7 cellular contexts compared by ENCODE assay signal in the genomic region with DNA sequence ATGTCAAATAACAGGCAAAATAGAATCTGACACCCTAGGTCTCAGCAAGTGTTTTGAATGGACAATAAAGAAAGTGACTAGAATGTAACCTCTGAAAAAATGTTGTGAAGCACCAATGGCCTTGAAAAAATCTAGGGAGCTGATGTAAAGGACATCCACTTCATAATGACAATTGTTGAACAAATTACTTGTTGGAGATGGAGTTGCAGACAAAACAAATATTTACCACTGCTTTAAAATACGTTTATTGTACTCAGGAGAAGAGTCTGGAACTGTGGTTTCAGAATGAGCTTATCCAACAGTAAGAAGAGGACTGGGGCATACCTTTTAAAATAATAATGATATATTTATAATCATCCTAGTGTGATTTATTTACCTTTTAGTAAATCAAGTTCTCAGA. TPM values are rescaled to one million over a fixed set of nuclear protein-coding genes. Genes with fewer than 3 reads are reported as not detected.
A peak's percentile ranks its signal among the peaks of the same experiment; 100 is the strongest.
DNase-seq lines count a peak whose midpoint lies in the region; ATAC-seq, FAIRE-seq and TF ChIP-seq lines count a peak whose summit lies in the region.
"Not testable (repeated sequence)": the region's sequence is repeated elsewhere in the genome, so short reads cannot be mapped to it uniquely, and the experiment has no call there.

No MANE protein-coding gene starts in this region.

- FAIRE-seq in H54 (lab: Jason Lieb, UNC) = peak; percentile 69
- FAIRE-seq in K562 (lab: Jason Lieb, UNC); HepG2 (lab: Jason Lieb, UNC): not testable (repeated sequence)

- in situ Hi-C loops in K562 (cut with MboI); HepG2 (cut with HindIII; ENCODE audit: extremely low pct_ligation_motif_present, low pct_unique_long_range_greater_than_20kb): not testable (repeated sequence)

- not testable (repeated sequence) for TF ChIP-seq CTCF in K562 (IDR thresholded peaks at IDR 0.05 in 2 of 3, conservative IDR thresholded peaks at IDR 0.05 in 1 of 3; ENCODE audit: insufficient read depth in 2 of 3, low read depth in 1 of 3, low read length in 3 of 3); left ventricle myocardium inferior (IDR thresholded peaks at IDR 0.05; ENCODE audit: borderline replicate concordance); HepG2 (CRISPR knock-in tag; IDR thresholded peaks at IDR 0.05)

- H3K36me3 ChIP-seq in K562 (ENCODE audit: control insufficient read depth, insufficient read depth, low read length); left ventricle myocardium inferior; HepG2 (replicated peaks in 1 of 2; ENCODE audit: control insufficient read depth in 1 of 2, insufficient read depth in 2 of 2, low read length in 2 of 2): not testable (repeated sequence)

- H3K9me1 ChIP-seq in K562 (ENCODE audit: control insufficient read depth, insufficient read depth, low read length) = not testable (repeated sequence)

- TF ChIP-seq RAD21 in K562 (CRISPR knock-in tag; conservative IDR thresholded peaks at IDR 0.05 in 1 of 2, IDR thresholded peaks at IDR 0.05 in 1 of 2); HepG2 (CRISPR knock-in tag; IDR thresholded peaks at IDR 0.05): not testable (repeated sequence)

- POLR2A ChIA-PET in K562 (lab: Yijun Ruan, JAX); HepG2 (lab: Yijun Ruan, JAX): not testable (repeated sequence)

- WGBS in K562 (ENCODE audit: insufficient coverage, low coverage, missing lambda C conversion rate) = 10% methylated on average over 1 of the region's 1 CpG
- WGBS in HepG2 (ENCODE audit: low lambda C conversion rate) = 17% methylated on average over 1 of the region's 1 CpG

- H2AFZ ChIP-seq in K562 (ENCODE audit: low read depth, low read length); HepG2 (ENCODE audit: low read length): not testable (repeated sequence)

- not testable (repeated sequence) for H3K4me1 ChIP-seq in K562 (replicated peaks in 1 of 2; ENCODE audit: control insufficient read depth in 2 of 2, insufficient read depth in 2 of 2, low read length in 2 of 2)
- H3K4me1 ChIP-seq in left ventricle myocardium inferior = peaks cover 15% of the 10 kb centered on the region
- peaks cover 16% of the 10 kb centered on the region for H3K4me1 ChIP-seq in HepG2 (ENCODE audit: insufficient read depth, low read length)

- H4K20me1 ChIP-seq in K562 (replicated peaks; ENCODE audit: control insufficient read depth, insufficient read depth, low read length); HepG2 (ENCODE audit: insufficient read depth, low read length): not testable (repeated sequence)

- not testable (repeated sequence) for ATAC-seq in K562, HepG2

- peak overlapping the region in 1 of 2 experiments; percentile 30; a peak in 1 of 4 replicates for H3K9ac ChIP-seq in K562 (ENCODE audit: insufficient read depth in 1 of 2, low read depth in 2 of 2, low read length in 2 of 2)
- not testable (repeated sequence) for H3K9ac ChIP-seq in HepG2 (ENCODE audit: insufficient read depth, low read depth, low read length)

- not testable (repeated sequence) for H3K27me3 ChIP-seq in K562 (ENCODE audit: control insufficient read depth in 2 of 2, insufficient read depth in 2 of 2, low read length in 2 of 2); left ventricle myocardium inferior (ENCODE audit: low read depth); HepG2 (ENCODE audit: control insufficient read depth in 1 of 2, insufficient read depth in 2 of 2, low read length in 2 of 2)

- not testable (repeated sequence) for H3K9me3 ChIP-seq in K562 (replicated peaks; ENCODE audit: control insufficient read depth, insufficient read depth, low read depth, low read length); left ventricle myocardium inferior (replicated peaks); HepG2 (ENCODE audit: low read length)

- BruUV-seq in K562 (replicated peaks; lab: Mats Ljungman, UMichigan); HepG2 (replicated peaks; lab: Mats Ljungman, UMichigan): not testable (repeated sequence)

- not testable (repeated sequence) for TF ChIP-seq EP300 in K562 (IDR thresholded peaks at IDR 0.05; ENCODE audit: low read length); HepG2 (IDR thresholded peaks at IDR 0.05; ENCODE audit: low read depth in 2 of 2, low read length in 2 of 2); HepG2 (CRISPR knock-in tag; IDR thresholded peaks at IDR 0.05; ENCODE audit: borderline replicate concordance)

- H3K79me2 ChIP-seq in K562 (ENCODE audit: control insufficient read depth, insufficient read depth, low read length) = peaks cover 28% of the 10 kb centered on the region
- H3K79me2 ChIP-seq in HepG2 (ENCODE audit: insufficient read depth, low read length) = not testable (repeated sequence)

- not testable (repeated sequence) for H3K27ac ChIP-seq in K562 (ENCODE audit: extremely low read depth, low read depth, low read length); HepG2 (ENCODE audit: extremely low read length, insufficient read depth, low read length)
- peak overlapping the region; percentile 6 for H3K27ac ChIP-seq in left ventricle myocardium inferior (replicated peaks)

- TF ChIP-seq POLR2A in H54 (IDR thresholded peaks at IDR 0.05; ENCODE audit: low read depth, low read length); K562 (conservative IDR thresholded peaks at IDR 0.05); HepG2 (IDR thresholded peaks at IDR 0.05; ENCODE audit: insufficient read depth in 1 of 2, low read depth in 2 of 2, low read length in 2 of 2): not testable (repeated sequence)

- H3K4me3 ChIP-seq in K562; left ventricle myocardium inferior; HepG2 (replicated peaks in 1 of 3; ENCODE audit: insufficient read depth in 1 of 3, low read depth in 2 of 3, low read length in 3 of 3): not testable (repeated sequence)

- intact Hi-C loops in K562 (cut with micrococcal nuclease) = loop anchor here (10.0 kb wide), 1 partner anchor 159 kb away; the partner anchor contains the start of gene MINPP1
- intact Hi-C loops in left ventricle myocardium inferior (cut with micrococcal nuclease); HepG2 (cut with micrococcal nuclease; ENCODE audit: unreplicated experiment): not testable (repeated sequence)

- peak overlapping the region; percentile 33 for H3K4me2 ChIP-seq in K562 (ENCODE audit: insufficient read depth, low read length)
- H3K4me2 ChIP-seq in HepG2 (ENCODE audit: low read depth, low read length) = not testable (repeated sequence)

- CTCF ChIA-PET in K562 (lab: Yijun Ruan, JAX; ENCODE audit: low intra/inter-chr PET ratio); HepG2 (lab: Yijun Ruan, JAX; ENCODE audit: low intra/inter-chr PET ratio, low total read pairs): not testable (repeated sequence)

- DNase-seq in DMS53 (lab: John Stamatoyannopoulos, UW) (peak; percentile 26), NCI-H345 (lab: John Stamatoyannopoulos, UW) (peak; percentile 5), NCI-H510A treated with DMSO at 0.1 percent for 48 hours (lab: John Stamatoyannopoulos, UW) (peak; percentile 27), HepG2 (ENCODE audit: low spot score) (peak; percentile 7)
- not testable (repeated sequence) for DNase-seq in H54 (ENCODE audit: insufficient read length, low spot score); K562 (ENCODE audit: extremely low read depth in 1 of 4, low spot score in 3 of 4); left ventricle myocardium inferior

RNA-seq across cellular contexts. Expression of gene NUTM2D, which starts 11.8 kb away (rescaled TPM):
- total RNA-seq in K562 (2011; cell fraction: chromatin; rRNA removed; ENCODE audit: low replicate concordance) = 6.2 and 11.2 TPM in 2 replicates
- total RNA-seq in K562 (2011; cell fraction: nucleolus; rRNA removed) = 9.0 and 9.3 TPM in 2 replicates
- 5.9 and 7.6 TPM in 2 replicates for total RNA-seq in K562 (2011; cell fraction: nucleoplasm; rRNA removed)
- total RNA-seq in K562 (2014; rRNA removed) = 5.1 and 5.3 TPM in 2 replicates
- 3.0 and 3.5 TPM in 2 replicates for total RNA-seq in K562 (2014; rRNA removed; fragmentation: Illumina TruSeq; extraction: Trizol)
- 5.3 and 5.6 TPM in 2 replicates for total RNA-seq in K562 (2015; rRNA removed; fragmentation: Illumina TruSeq; extraction: Trizol)
- total RNA-seq in K562 (2021) = 8.6 and 9.6 TPM in 2 replicates
- 2.8 and 2.9 TPM in 2 replicates for polyA plus RNA-seq in K562 (2011; rRNA removed)
- polyA plus RNA-seq in K562 (2011; cell fraction: cytosol; rRNA removed) = 2.2 and 5.4 TPM in 2 replicates
- polyA plus RNA-seq in K562 (2011; cell fraction: nucleus; rRNA removed) = 3.7 and 10.4 TPM in 2 replicates
- 7.6 and 12.5 TPM in 2 replicates for polyA plus RNA-seq in K562 (2012)
- polyA plus RNA-seq in K562 (2014; fragmentation: Illumina TruSeq; extraction: Trizol) = 6.8 and 7.6 TPM in 2 replicates
- under 1 TPM; 0.01 TPM for polyA plus RNA-seq in K562 (2014; fragmentation: Nextera tagmentation; extraction: Ambion mirVana)
- polyA plus RNA-seq in K562 (2014; rRNA removed) = 5.4 and 6.4 TPM in 2 replicates
- polyA minus RNA-seq in K562 (2011; rRNA and poly(A)+ RNA removed) = 2.6 and 5.0 TPM in 2 replicates
- polyA minus RNA-seq in K562 (2011; cell fraction: cytosol; rRNA and poly(A)+ RNA removed) = 4.6 and 5.0 TPM in 2 replicates
- 2.0 and 3.0 TPM in 2 replicates for polyA minus RNA-seq in K562 (2011; cell fraction: nucleus; rRNA and poly(A)+ RNA removed)
- total RNA-seq in left ventricle myocardium inferior = 6.0 TPM
- total RNA-seq in HepG2 (2016; rRNA removed; fragmentation: Illumina TruSeq; extraction: Trizol) = 3.0 and 3.3 TPM in 2 replicates
- 0.61 and 1.2 TPM in 2 replicates for total RNA-seq in HepG2 (2016; cell fraction: cytosol; rRNA removed; fragmentation: Illumina TruSeq; extraction: Trizol; ENCODE audit: low read depth)
- 2.3 and 3.4 TPM in 2 replicates for total RNA-seq in HepG2 (2016; cell fraction: insoluble cytoplasmic fraction; rRNA removed; fragmentation: Illumina TruSeq; extraction: Trizol)
- 1.7 and 2.3 TPM in 2 replicates for total RNA-seq in HepG2 (2016; cell fraction: membrane; rRNA removed; fragmentation: Illumina TruSeq; extraction: Trizol)
- 2.1 and 3.5 TPM in 2 replicates for total RNA-seq in HepG2 (2016; cell fraction: nucleus; rRNA removed; fragmentation: Illumina TruSeq; extraction: Trizol)
- 2.1 and 3.4 TPM in 2 replicates for polyA plus RNA-seq in HepG2 (2011; rRNA removed)
- polyA plus RNA-seq in HepG2 (2011; cell fraction: cytosol; rRNA removed) = 2.0 and 2.2 TPM in 2 replicates
- 4.2 and 4.8 TPM in 2 replicates for polyA plus RNA-seq in HepG2 (2011; cell fraction: nucleus; rRNA removed)
- 2.7 and 2.8 TPM in 2 replicates for polyA plus RNA-seq in HepG2 (2012)
- 0.49 and 0.77 TPM in 2 replicates for polyA plus RNA-seq in HepG2 (2016; cell fraction: cytosol; fragmentation: Illumina TruSeq; extraction: Trizol; ENCODE audit: low read depth)
- 3.6 and 3.8 TPM in 2 replicates for polyA plus RNA-seq in HepG2 (2016; cell fraction: insoluble cytoplasmic fraction; fragmentation: Illumina TruSeq; extraction: Trizol; ENCODE audit: low read depth)
- polyA plus RNA-seq in HepG2 (2016; cell fraction: membrane; fragmentation: Illumina TruSeq; extraction: Trizol; ENCODE audit: low read depth) = 1.2 and 1.8 TPM in 2 replicates
- polyA plus RNA-seq in HepG2 (2016; cell fraction: nucleus; fragmentation: Illumina TruSeq; extraction: Trizol; ENCODE audit: insufficient read depth, low read depth) = 5.5 and 6.0 TPM in 2 replicates
- polyA minus RNA-seq in HepG2 (2011; rRNA and poly(A)+ RNA removed; ENCODE audit: low replicate concordance) = 2.1 and 3.9 TPM in 2 replicates
- 1.2 and 1.3 TPM in 2 replicates for polyA minus RNA-seq in HepG2 (2011; cell fraction: cytosol; rRNA and poly(A)+ RNA removed)
- 4.2 and 5.0 TPM in 2 replicates for polyA minus RNA-seq in HepG2 (2011; cell fraction: nucleus; rRNA and poly(A)+ RNA removed)
